Comparison of ENCODE assay signal across 8 cellular contexts in genomic region chr3:15768421-15769255, GRCh38. TPM values are rescaled to one million over a fixed set of nuclear protein-coding genes. Genes with fewer than 3 reads are reported as not detected.
A peak's percentile ranks its signal among the peaks of the same experiment; 100 is the strongest.
DNase-seq lines count a peak whose midpoint lies in the region; ATAC-seq, FAIRE-seq and TF ChIP-seq lines count a peak whose summit lies in the region.

No MANE protein-coding gene starts in this region.

- H3K4me3 ChIP-seq in AG10803 (ENCODE audit: low read length) (no peak overlapping the region), RWPE2 (ENCODE audit: severe bottlenecking) (no peak overlapping the region), fibroblast of lung (replicated peaks in 1 of 4; ENCODE audit: control extremely low read depth in 1 of 4, insufficient read depth in 1 of 4, low read depth in 3 of 4, low read length in 4 of 4) (peak overlapping the region in 1 of 4 experiments; percentile 2), small intestine (ENCODE audit: low read depth in 1 of 2, low read length in 2 of 2) (no peak overlapping the region), WERI-Rb-1 (ENCODE audit: low read depth, low read length) (no peak overlapping the region)

- H3K4me2 ChIP-seq in fibroblast of lung (ENCODE audit: extremely low read depth, insufficient read depth, low read length): peak overlapping the region; percentile 39

- H3K79me2 ChIP-seq in fibroblast of lung (ENCODE audit: control insufficient read depth, insufficient read depth, low read length): peaks cover 62% of the 10 kb centered on the region

- no peak overlapping the region for H2AFZ ChIP-seq in fibroblast of lung (ENCODE audit: low read length)

- H3K27ac ChIP-seq in RWPE2 (ENCODE audit: poor library complexity, severe bottlenecking): peak overlapping the region; percentile 95
- peak overlapping the region; percentile 55 for H3K27ac ChIP-seq in fibroblast of lung (ENCODE audit: insufficient read depth, low read length)
- H3K27ac ChIP-seq in small intestine (ENCODE audit: low read depth in 1 of 2, low read length in 1 of 2): peak overlapping the region in 1 of 2 donors; percentile 38
- no peak overlapping the region for H3K27ac ChIP-seq in WERI-Rb-1

- no peaks in the 10 kb centered on the region for H4K20me1 ChIP-seq in fibroblast of lung (ENCODE audit: control insufficient read depth, extremely low read depth, insufficient read depth, low read length)

- H3K36me3 ChIP-seq in RWPE2 (ENCODE audit: low read depth) (peaks cover 33% of the 10 kb centered on the region), fibroblast of lung (ENCODE audit: control insufficient read depth, insufficient read depth, low read length) (no peaks in the 10 kb centered on the region), small intestine (ENCODE audit: control insufficient read depth in 2 of 2, insufficient read depth in 2 of 2, low read length in 2 of 2) (peaks cover 0 to 1% of the 10 kb centered on the region in 2 donors), WERI-Rb-1 (0 out of 2 replicates have a peak, but pooled peaks cover 4% of the 10 kb centered on the region)

- peak; percentile 41 for FAIRE-seq in small intestine (lab: Jason Lieb, UNC)

- peaks cover 33% of the 10 kb centered on the region for H3K4me1 ChIP-seq in RWPE2 (ENCODE audit: insufficient read depth, poor library complexity, severe bottlenecking)
- peaks cover 8% of the 10 kb centered on the region for H3K4me1 ChIP-seq in fibroblast of lung (ENCODE audit: control insufficient read depth, extremely low read depth, insufficient read depth, low read length)
- no peaks in the 10 kb centered on the region for H3K4me1 ChIP-seq in small intestine (ENCODE audit: control insufficient read depth in 2 of 2, insufficient read depth in 1 of 2, low read depth in 1 of 2, low read length in 1 of 2)

- ATAC-seq in GM18873 (IDR thresholded peaks at IDR 0.05; ENCODE audit: low FRiP score, unreplicated experiment) (peak; percentile 93), HG03135 (IDR thresholded peaks at IDR 0.05; ENCODE audit: unreplicated experiment) (peak; percentile 82), RWPE2 (ENCODE audit: low read depth) (peak; percentile 96)

- WGBS in small intestine, 3 donors: 76 to 81% (median 76%) methylated on average over 5 of the region's 5 CpGs

- no peak overlapping the region for H3K9ac ChIP-seq in fibroblast of lung (ENCODE audit: insufficient read depth, low read length)

- no peak for TF ChIP-seq CTCF in AG10803 (conservative IDR thresholded peaks at IDR 0.05; ENCODE audit: low read length)
- TF ChIP-seq CTCF in RWPE2 (IDR thresholded peaks at IDR 0.05; ENCODE audit: poor library complexity, severe bottlenecking): no peak
- TF ChIP-seq CTCF in fibroblast of lung (conservative IDR thresholded peaks at IDR 0.05 in 1 of 2, IDR thresholded peaks at IDR 0.05 in 1 of 2; ENCODE audit: low read depth in 1 of 2, low read length in 2 of 2): no peak
- no peak for TF ChIP-seq CTCF in WERI-Rb-1 (IDR thresholded peaks at IDR 0.05; ENCODE audit: low read depth, low read length)

- H3K9me3 ChIP-seq in RWPE2 (ENCODE audit: severe bottlenecking) (no peaks in the 10 kb centered on the region), fibroblast of lung (ENCODE audit: control insufficient read depth, insufficient read depth, low read depth, low read length) (no peaks in the 10 kb centered on the region), small intestine (ENCODE audit: control insufficient read depth, low read depth) (no peaks in the 10 kb centered on the region), WERI-Rb-1 (ENCODE audit: severe bottlenecking) (no peaks in the 10 kb centered on the region)

- DNase-seq in AG10803 (ENCODE audit: low read depth): peak; percentile 97
- no peak for DNase-seq in RWPE2 (ENCODE audit: low spot score)
- DNase-seq in fibroblast of lung (ENCODE audit: low read depth in 2 of 2): peak; percentile 95 to 98
- peak; percentile 12 for DNase-seq in small intestine
- no peak for DNase-seq in NCI-H2171 (lab: John Stamatoyannopoulos, UW)
- DNase-seq in WERI-Rb-1: no peak

- H3K27me3 ChIP-seq in RWPE2 (ENCODE audit: insufficient read depth, poor library complexity, severe bottlenecking) (no peaks in the 10 kb centered on the region), fibroblast of lung (ENCODE audit: control insufficient read depth, insufficient read depth, low read length) (no peaks in the 10 kb centered on the region), small intestine (ENCODE audit: control insufficient read depth in 2 of 2, insufficient read depth in 2 of 2, low read length in 2 of 2) (no peaks in the 10 kb centered on the region), WERI-Rb-1 (ENCODE audit: insufficient read depth, low read depth, severe bottlenecking) (no peaks in the 10 kb centered on the region)

RNA-seq across cellular contexts. Expression of gene ANKRD28, which starts 29.1 kb away (rescaled TPM):
- 109 and 222 TPM in 2 replicates for total RNA-seq in fibroblast of lung
- polyA plus RNA-seq in fibroblast of lung: 62.1 and 82.3 TPM in 2 replicates
- 39.0 and 50.1 TPM in 2 replicates for polyA plus RNA-seq in fibroblast of lung (2012)
- polyA minus RNA-seq in fibroblast of lung (ENCODE audit: low replicate concordance): 43.2 and 64.6 TPM in 2 replicates
- 10 to 100 TPM in 2 of 3 donors, 1 to 10 TPM in 1; 8.9 to 12.2 (median 11.0) TPM for polyA plus RNA-seq in small intestine

Comparison
In these comparisons a context has a peak if more than half of its experiments do, and no peak if none do; other contexts are left out.
1. DNase-seq: peak in AG10803 (single experiment), fibroblast of lung (2 of 2) and small intestine (single experiment); none in RWPE2 (single experiment), NCI-H2171 (single experiment) and WERI-Rb-1 (single experiment).
2. Peak in every context shown above with its lines, with median percentiles within 50 percentile points of each other: ATAC-seq.